Comparison of ENCODE assay signal across 9 cellular contexts in the genomic region with DNA sequence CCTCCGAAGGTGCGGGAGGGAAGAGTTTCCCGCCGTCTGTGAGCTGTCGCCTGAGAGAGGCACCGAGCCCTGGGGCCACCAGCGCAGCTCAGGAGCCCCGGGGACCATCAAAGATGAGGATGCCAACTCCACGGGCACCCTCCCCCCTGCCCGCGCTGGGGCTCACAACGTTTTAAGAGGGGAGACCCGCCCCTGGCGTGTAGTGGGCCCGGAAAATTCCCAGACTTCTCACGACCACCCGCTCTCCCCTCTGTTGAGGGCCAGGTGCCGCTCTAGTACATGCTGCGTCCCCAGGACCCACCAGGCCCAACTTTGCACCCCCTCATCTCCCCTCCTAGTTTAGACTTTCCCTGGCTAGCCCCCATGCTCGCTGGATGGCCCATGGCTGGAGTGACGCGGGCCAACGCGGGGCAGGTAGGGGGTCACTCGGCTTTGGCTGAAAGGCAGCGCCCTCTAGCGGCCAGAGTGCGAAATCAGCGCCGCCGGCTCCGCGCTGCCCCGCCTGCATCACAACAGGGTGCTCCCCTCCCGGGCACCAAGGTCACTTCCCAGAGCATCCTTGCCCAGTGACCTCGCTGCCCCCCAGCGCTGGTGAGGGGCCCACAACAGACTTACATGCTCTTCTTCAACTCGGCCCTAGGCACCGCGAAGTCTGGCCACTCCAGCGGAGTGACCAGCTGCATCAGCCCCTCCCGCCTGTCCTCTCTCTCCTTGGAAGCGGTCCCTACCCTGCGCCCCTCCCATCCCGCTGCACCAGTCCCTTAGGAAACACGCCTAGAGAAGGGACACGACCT. TPM values are rescaled to one million over a fixed set of nuclear protein-coding genes. Genes with fewer than 3 reads are reported as not detected.
A peak's percentile ranks its signal among the peaks of the same experiment; 100 is the strongest.
DNase-seq lines count a peak whose midpoint lies in the region; ATAC-seq and TF ChIP-seq lines count a peak whose summit lies in the region.
"Had no signal": no experiment of that assay in that cellular context is flagged by ENCODE, and none has a peak within 500 bp of the region (broad histone marks: within the 10 kb centered on the region; RNA-seq: fewer than 3 reads in every experiment).

No MANE protein-coding gene starts in this region.

- peaks cover 1 to 15% (median 5%) of the 10 kb centered on the region in 3 donors for H3K27me3 Mint-ChIP-seq in immature natural killer cell (ENCODE audit: low read depth in 3 of 3)

- DNase-seq in COR-L47 (lab: John Stamatoyannopoulos, UW) (peak; percentile 26), NCI-H1092 treated with DMSO at 0.1 percent for 48 hours (lab: John Stamatoyannopoulos, UW) (peak; percentile 33), WERI-Rb-1 (peak; percentile 87), T47D (ENCODE audit: low read depth in 1 of 2, low spot score in 1 of 2) (peak; percentile 41 to 82), immature natural killer cell (peak; percentile 75 to 76 (median 75))
- peak; percentile 70 for DNase-seq in stimulated activated CD4-positive, alpha-beta T cell treated with anti-CD3 and anti-CD28 coated beads, Interleukin-12 subunit alpha, Interleukin-12 subunit beta, amount 100 ng/mL, for 4 hours

- H3K27me3 ChIP-seq in WERI-Rb-1 (ENCODE audit: insufficient read depth, low read depth, severe bottlenecking) = no peaks in the 10 kb centered on the region

- ATAC-seq in GM21526 (IDR thresholded peaks at IDR 0.05; ENCODE audit: low FRiP score, unreplicated experiment) (peak; percentile 58), HG02973 (IDR thresholded peaks at IDR 0.05; ENCODE audit: unreplicated experiment) (no peak)

- H3K4me3 Mint-ChIP-seq in immature natural killer cell = peak overlapping the region; percentile 84 to 97 (median 94)

- peak; percentile 100 for TF ChIP-seq CTCF in WERI-Rb-1 (IDR thresholded peaks at IDR 0.05; ENCODE audit: low read depth, low read length)

- H3K36me3 Mint-ChIP-seq in immature natural killer cell = peaks cover 4 to 6% (median 5%) of the 10 kb centered on the region in 3 donors

- no peaks in the 10 kb centered on the region for H3K36me3 ChIP-seq in WERI-Rb-1

- 0 out of 2 replicates have a peak overlapping the region, but pooled peaks have one; percentile 8 for H3K4me3 ChIP-seq in WERI-Rb-1 (ENCODE audit: low read depth, low read length)

- H3K27ac ChIP-seq in WERI-Rb-1 = no peak overlapping the region
- H3K27ac ChIP-seq: epithelial cell of prostate had no signal

- H3K4me1 Mint-ChIP-seq in immature natural killer cell = peaks cover 71 to 88% of the 10 kb centered on the region in 2 donors

- H3K9me3 ChIP-seq in WERI-Rb-1 (ENCODE audit: severe bottlenecking) = no peaks in the 10 kb centered on the region

- peak overlapping the region; percentile 84 to 94 (median 92) for H3K27ac Mint-ChIP-seq in immature natural killer cell

- in situ Hi-C loops in T47D (cut with HindIII; ENCODE audit: low pct_unique_long_range_greater_than_20kb, low sequenced_read_pairs) = no loop called here

- H3K9me3 Mint-ChIP-seq in immature natural killer cell = no peaks in the 10 kb centered on the region

RNA-seq across cellular contexts. Expression of a gene that starts 1.8 kb away (rescaled TPM):
- polyA plus RNA-seq in immature natural killer cell = 100 to 1,000 TPM; 382 to 493 (median 435) TPM

RNA-seq across cellular contexts. Expression of a gene that starts 13.9 kb away (rescaled TPM):
- 1 to 10 TPM in 2 of 3 donors, not detected in 1; 1.5 to 2.5 TPM for polyA plus RNA-seq in immature natural killer cell

Comparison
In these comparisons a context has a peak if more than half of its experiments do, and no peak if none do; other contexts are left out.
1. DNase-seq: peak in every context shown above with its lines; median percentile 87 in WERI-Rb-1; 75 in immature natural killer cell; 70 in stimulated activated CD4-positive, alpha-beta T cell treated with anti-CD3 and anti-CD28 coated beads, Interleukin-12 subunit alpha, Interleukin-12 subunit beta, amount 100 ng/mL, for 4 hours; 62 in T47D; 33 in NCI-H1092 treated with DMSO at 0.1 percent for 48 hours; 26 in COR-L47.